In the genomic region with DNA sequence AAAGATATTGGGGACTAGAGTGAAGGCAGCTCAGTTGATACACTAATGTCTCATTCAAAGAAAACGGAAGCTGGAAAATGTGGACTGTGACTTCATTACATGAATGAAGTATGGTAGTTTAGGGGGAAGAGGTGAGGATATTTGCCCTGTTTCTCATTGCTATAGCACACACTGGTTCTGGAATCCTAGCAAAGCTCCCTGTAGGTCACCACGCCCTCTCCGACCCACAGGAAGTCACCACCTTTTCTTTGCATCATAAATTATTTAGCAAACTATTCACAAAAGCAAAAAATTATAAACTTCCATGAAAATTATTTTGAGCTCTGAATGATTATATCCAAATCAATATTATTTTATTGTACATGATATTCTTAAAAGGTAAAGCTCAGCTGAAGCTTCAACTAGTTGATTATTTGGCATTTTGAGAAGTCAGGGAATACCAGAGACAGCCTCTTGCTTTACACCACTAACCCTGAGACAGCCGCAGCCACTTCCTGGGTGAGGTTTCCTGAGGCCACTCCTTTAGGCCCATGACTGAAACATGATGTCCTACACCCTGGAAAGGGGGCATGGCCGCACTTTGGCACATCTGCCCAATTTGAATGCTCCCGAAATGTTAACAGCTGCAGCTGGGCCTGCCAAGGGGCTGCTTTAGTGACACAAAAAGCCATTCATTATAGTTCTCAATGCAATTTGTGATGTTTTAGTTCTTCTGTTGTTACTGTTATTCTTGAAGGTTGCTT, we compare ENCODE assay signal across 10 cellular contexts. TPM values are rescaled to one million over a fixed set of nuclear protein-coding genes. Genes with fewer than 3 reads are reported as not detected.
DNase-seq lines count a peak whose midpoint lies in the region; ATAC-seq, FAIRE-seq and TF ChIP-seq lines count a peak whose summit lies in the region.
"Had no signal": no experiment of that assay in that cellular context is flagged by ENCODE, and none has a peak within 500 bp of the region (broad histone marks: within the 10 kb centered on the region; RNA-seq: fewer than 3 reads in every experiment).

No MANE protein-coding gene starts in this region.

- no peak for TF ChIP-seq POLR2A in H1 (IDR thresholded peaks at IDR 0.05; ENCODE audit: control extremely low read depth in 1 of 2, low read depth in 2 of 2, low read length in 2 of 2)

- 0 out of 2 replicates have a peak overlapping the region, but pooled peaks have one; percentile 14 for H4K8ac ChIP-seq in H1 (ENCODE audit: extremely low read depth, insufficient read depth, low read length)

- H3K4me1 ChIP-seq in H1 (replicated peaks in 1 of 4; ENCODE audit: control insufficient read depth in 3 of 4, insufficient read depth in 4 of 4, low read length in 3 of 4) (peaks cover 0 to 5% (median 3%) of the 10 kb centered on the region in 4 experiments; a peak in 4 of 7 replicates), small intestine (ENCODE audit: control insufficient read depth in 2 of 2, insufficient read depth in 1 of 2, low read depth in 1 of 2, low read length in 1 of 2) (no peaks in the 10 kb centered on the region)
- H3K4me1 ChIP-seq: body of pancreas, thyroid gland had no signal

- no peaks in the 10 kb centered on the region for H3K9me3 Mint-ChIP-seq in T-cell

- TF ChIP-seq RAD21 in H1 (IDR thresholded peaks at IDR 0.05 in 1 of 2, conservative IDR thresholded peaks at IDR 0.05 in 1 of 2; ENCODE audit: low read depth in 2 of 2, low read length in 2 of 2): no peak

- no peak overlapping the region for H2BK5ac ChIP-seq in H1 (ENCODE audit: low read depth, low read length)

- no peak overlapping the region for H3K18ac ChIP-seq in H1 (ENCODE audit: extremely low read depth, low read length)

- H2AK5ac ChIP-seq in H1 (ENCODE audit: low read depth, low read length): no peak overlapping the region

- peak overlapping the region in 2 of 3 donors; percentile 21 to 56 for H3K4me3 Mint-ChIP-seq in T-cell

- H3K56ac ChIP-seq in H1 (replicated peaks; ENCODE audit: insufficient read length, low read depth, low read length): no peak overlapping the region

- no peak overlapping the region for H3K14ac ChIP-seq in H1 (ENCODE audit: insufficient read length)

- H3K9me3 ChIP-seq in H1 (ENCODE audit: insufficient read depth in 2 of 2, low read depth in 1 of 2, low read length in 1 of 2) (no peaks in the 10 kb centered on the region), small intestine (ENCODE audit: control insufficient read depth, low read depth) (no peaks in the 10 kb centered on the region)
- H3K9me3 ChIP-seq: body of pancreas, thyroid gland had no signal

- H3K79me2 ChIP-seq in H1 (ENCODE audit: control insufficient read depth in 1 of 2, insufficient read depth in 2 of 2, low read length in 2 of 2): no peaks in the 10 kb centered on the region

- no peak overlapping the region for H2BK15ac ChIP-seq in H1 (ENCODE audit: low read length)

- TF ChIP-seq CTCF in GM20000 (IDR thresholded peaks at IDR 0.05; ENCODE audit: extremely low read depth, missing control alignments) (no peak), H1 (IDR thresholded peaks at IDR 0.05; ENCODE audit: control extremely low read depth in 1 of 3, insufficient read depth in 1 of 3, low read depth in 1 of 3, low read length in 3 of 3) (no peak)

- CTCF ChIA-PET in T-cell (lab: Charles Lee): interaction anchor here in 1 of 2 donors (0.6 kb wide), 1 partner anchor 40 kb away, joined by 4 read pairs; no protein-coding TSS in a partner anchor
- CTCF ChIA-PET in H1 (lab: Charles Lee; ENCODE audit: partially characterized antibody): interaction anchor here (1.5 to 1.6 kb wide), 2 partner anchors 26 to 58 kb away, joined by 3 read pairs; no protein-coding TSS in a partner anchor

- no peak overlapping the region for H3K4me3 ChIP-seq in H1 (ENCODE audit: extremely low read depth in 1 of 4, insufficient read depth in 2 of 4, low read depth in 3 of 4, low read length in 4 of 4)
- no peak overlapping the region for H3K4me3 ChIP-seq in small intestine (ENCODE audit: low read depth in 1 of 2, low read length in 2 of 2)
- H3K4me3 ChIP-seq: body of pancreas, thyroid gland had no signal

- FAIRE-seq in H1 (lab: Jason Lieb, UNC): no peak
- no peak for FAIRE-seq in small intestine (lab: Jason Lieb, UNC)

- H3K23ac ChIP-seq in H1 (ENCODE audit: insufficient read length): no peak overlapping the region

- H3K27me3 ChIP-seq in H1 (replicated peaks in 1 of 4; ENCODE audit: control insufficient read depth in 3 of 4, extremely low read depth in 1 of 4, insufficient read depth in 3 of 4, low read length in 3 of 4) (no peaks in the 10 kb centered on the region), small intestine (ENCODE audit: control insufficient read depth in 2 of 2, insufficient read depth in 2 of 2, low read length in 2 of 2) (no peaks in the 10 kb centered on the region)
- H3K27me3 ChIP-seq: body of pancreas, thyroid gland had no signal

- no peaks in the 10 kb centered on the region for H3K23me2 ChIP-seq in H1 (ENCODE audit: low read depth, low read length)

- H4K20me1 ChIP-seq in H1 (replicated peaks in 1 of 2; ENCODE audit: control insufficient read depth in 1 of 2, insufficient read depth in 2 of 2, low read length in 2 of 2): no peaks in the 10 kb centered on the region

- no peaks in the 10 kb centered on the region for H3K27me3 Mint-ChIP-seq in T-cell

- DNase-seq in GM20000 (ENCODE audit: low spot score): peak; percentile 10
- peak in 30 of 34 experiments; percentile 1 to 43 (median 14) for DNase-seq in T-cell
- DNase-seq in H1 (ENCODE audit: low read depth in 1 of 2, low spot score in 2 of 2): no peak
- DNase-seq in small intestine: peak; percentile 16
- DNase-seq in KG1 (lab: John Stamatoyannopoulos, UW): no peak
- no peak for DNase-seq in NCI-H446 treated with DMSO at 0.1 percent for 48 hours (lab: John Stamatoyannopoulos, UW)
- DNase-seq in cerebellar nuclear complex (lab: John Stamatoyannopoulos, UW): no peak
- no peak for DNase-seq in DMS153 treated with DMSO at 0.1 percent for 48 hours (lab: John Stamatoyannopoulos, UW; ENCODE audit: unreplicated experiment)

- H2BK120ac ChIP-seq in H1 (replicated peaks; ENCODE audit: low read depth, low read length): no peak overlapping the region

- no peaks in the 10 kb centered on the region for H3K79me1 ChIP-seq in H1 (ENCODE audit: low read depth, low read length)

- no peak overlapping the region for H3K4ac ChIP-seq in H1 (replicated peaks; ENCODE audit: insufficient read length, low read depth, low read length)

- POLR2A ChIA-PET in T-cell (lab: Charles Lee): interaction anchor here in 1 of 2 donors (1.2 kb wide), 1 partner anchor 81 kb away, joined by 5 read pairs; a partner anchor contains a TSS
- POLR2A ChIA-PET in H1 (lab: Charles Lee; ENCODE audit: partially characterized antibody): interaction anchor here (0.8 to 2.1 kb wide), 3 partner anchors 8 to 81 kb away, joined by 3 to 4 read pairs (median 3); a partner anchor contains a TSS

- no peaks in the 10 kb centered on the region for H3K36me3 Mint-ChIP-seq in T-cell

- H2BK12ac ChIP-seq in H1 (ENCODE audit: low read depth, low read length): no peak overlapping the region

- no peak overlapping the region for H3K9ac ChIP-seq in H1 (replicated peaks in 1 of 4; ENCODE audit: extremely low read depth in 1 of 4, low read depth in 3 of 4, low read length in 3 of 4)

- 0 out of 2 replicates have a peak overlapping the region, but pooled peaks have one; percentile 68 for H2AFZ ChIP-seq in H1 (ENCODE audit: low read length)

- peaks cover 28 to 45% (median 30%) of the 10 kb centered on the region in 3 donors for H3K4me1 Mint-ChIP-seq in T-cell

- no peak overlapping the region for H4K5ac ChIP-seq in H1 (ENCODE audit: insufficient read length, low read depth, low read length)

- H3K36me3 ChIP-seq in H1 (ENCODE audit: control insufficient read depth in 2 of 4, insufficient read depth in 4 of 4, low read length in 3 of 4): no peaks in the 10 kb centered on the region
- no peaks in the 10 kb centered on the region for H3K36me3 ChIP-seq in small intestine (ENCODE audit: control insufficient read depth in 2 of 2, insufficient read depth in 2 of 2, low read length in 2 of 2)
- H3K36me3 ChIP-seq: thyroid gland had no signal

- no peak overlapping the region for H4K91ac ChIP-seq in H1 (replicated peaks; ENCODE audit: insufficient read length, low read length)

- peak; percentile 63 to 90 (median 76) for ATAC-seq in T-cell (replicated peaks in 1 of 4)
- ATAC-seq: body of pancreas had no signal

- no peak overlapping the region for H3K4me2 ChIP-seq in H1 (ENCODE audit: insufficient read depth in 1 of 2, low read depth in 2 of 2, low read length in 2 of 2)

- 87% methylated on average over 6 of the region's 6 CpGs; no CpG with 5 or more reads in 1 of the 2 experiments for WGBS in H1 (ENCODE audit: extremely low coverage in 1 of 2, insufficient coverage in 1 of 2, insufficient read length in 1 of 2, insufficient replicate concordance in 2 of 2, low coverage in 1 of 2, low lambda C conversion rate in 2 of 2, missing lambda C conversion rate in 1 of 2), 2 experiments
- 59 to 77% (median 63%) methylated on average over 6 of the region's 6 CpGs for WGBS in small intestine, 3 donors

- no peak for TF ChIP-seq EP300 in H1 (IDR thresholded peaks at IDR 0.05; ENCODE audit: borderline replicate concordance in 1 of 2, low read depth in 2 of 2, low read length in 2 of 2)

- H3K27ac Mint-ChIP-seq in T-cell: peak overlapping the region; percentile 88 to 89

- H2BK20ac ChIP-seq in H1 (ENCODE audit: low read length): no peak overlapping the region

- no peak overlapping the region for H3K27ac ChIP-seq in H1 (ENCODE audit: low read depth, low read length)
- no peak overlapping the region for H3K27ac ChIP-seq in small intestine (ENCODE audit: low read depth in 1 of 2, low read length in 1 of 2)
- H3K27ac ChIP-seq: body of pancreas, thyroid gland had no signal

TF ChIP-seq in H1, 55 proteins besides CTCF, POLR2A, EP300 and RAD21 (continues in another document):
- TF ChIP-seq TBP (IDR thresholded peaks at IDR 0.05; ENCODE audit: low read depth, low read length) (no peak), SAP30 (IDR thresholded peaks at IDR 0.05; ENCODE audit: insufficient read depth, insufficient replicate concordance, low read length) (no peak), PHF8 (conservative IDR thresholded peaks at IDR 0.05; ENCODE audit: low read depth, low read length) (no peak), YY1 (IDR thresholded peaks at IDR 0.05; ENCODE audit: low read depth, low read length) (no peak), SIN3A (conservative IDR thresholded peaks at IDR 0.05 in 1 of 2, IDR thresholded peaks at IDR 0.05 in 1 of 2; ENCODE audit: low read depth in 1 of 2, low read length in 2 of 2) (no peak)

RNA-seq across cellular contexts. Expression of a gene that starts 50.0 kb away (rescaled TPM):
- 10 to 100 TPM; 18.2 to 28.3 (median 20.0) TPM for total RNA-seq in T-cell
- total RNA-seq in H1 (2021; fragmentation: NEBNext Ultra II Directional; extraction: Animal tissue kit (Norgen Biotek cat#: 25700)): 29.0 and 31.1 TPM in 2 replicates
- 13.5 and 13.9 TPM in 2 replicates for polyA plus RNA-seq in H1 (2011; rRNA removed)
- polyA plus RNA-seq in H1 (2011; cell fraction: cytosol; rRNA removed): 18.9 TPM
- polyA plus RNA-seq in H1 (2011; cell fraction: nucleus; rRNA removed): 36.9 TPM
- polyA plus RNA-seq in H1 (2012, experiment 1 of 2): 16.2 to 20.8 TPM (median 18.3 TPM) in 4 replicates
- 5.1 TPM for polyA plus RNA-seq in H1 (2012, experiment 2 of 2)
- polyA plus RNA-seq in H1 (2013, experiment 1 of 2): 15.5 TPM
- polyA plus RNA-seq in H1 (2013, experiment 2 of 2): 14.5 TPM
- 38.2 and 40.9 TPM in 2 replicates for polyA minus RNA-seq in H1 (2011; rRNA and poly(A)+ RNA removed)
- 16.6 TPM for polyA minus RNA-seq in H1 (2011; cell fraction: cytosol; rRNA and poly(A)+ RNA removed)
- 60.5 TPM for polyA minus RNA-seq in H1 (2011; cell fraction: nucleus; rRNA and poly(A)+ RNA removed)
- 1 to 10 TPM in 1 of 3 donors, under 1 TPM in 2; 0.81 to 2.5 (median 0.89) TPM for polyA plus RNA-seq in small intestine

Comparison
In these comparisons a context has a peak if more than half of its experiments do, and no peak if none do; other contexts are left out.
1. DNase-seq: peak in GM20000 (single experiment), T-cell (30 of 34) and small intestine (single experiment); none in H1 (0 of 2), KG1 (single experiment), NCI-H446 treated with DMSO at 0.1 percent for 48 hours (single experiment), cerebellar nuclear complex (0 of 2) and DMS153 treated with DMSO at 0.1 percent for 48 hours (single experiment).